Comparison of ENCODE assay signal across 7 cellular contexts in genomic region chr15:71295242-71296031, GRCh38.
DNase-seq lines count a peak whose midpoint lies in the region; ATAC-seq and TF ChIP-seq lines count a peak whose summit lies in the region.

No MANE protein-coding gene starts in this region.

- H3K9me3 Mint-ChIP-seq in stimulated activated effector memory CD8-positive, alpha-beta T cell treated with anti-CD3 and anti-CD28 coated beads, Interleukin-12 subunit alpha, Interleukin-12 subunit beta, amount 100 ng/mL, for 72 hours: peaks cover 3% of the 10 kb centered on the region

- no peak overlapping the region for H3K27ac Mint-ChIP-seq in stimulated activated effector memory CD8-positive, alpha-beta T cell treated with anti-CD3 and anti-CD28 coated beads, Interleukin-12 subunit alpha, Interleukin-12 subunit beta, amount 100 ng/mL, for 72 hours

- peaks cover 10% of the 10 kb centered on the region for H3K4me1 Mint-ChIP-seq in stimulated activated effector memory CD8-positive, alpha-beta T cell treated with anti-CD3 and anti-CD28 coated beads, Interleukin-12 subunit alpha, Interleukin-12 subunit beta, amount 100 ng/mL, for 72 hours

- H3K36me3 Mint-ChIP-seq in stimulated activated effector memory CD8-positive, alpha-beta T cell treated with anti-CD3 and anti-CD28 coated beads, Interleukin-12 subunit alpha, Interleukin-12 subunit beta, amount 100 ng/mL, for 72 hours: no peaks in the 10 kb centered on the region

- TF ChIP-seq CTCF in fibroblast of pulmonary artery (IDR thresholded peaks at IDR 0.05; ENCODE audit: low read length, missing control alignments): no peak

- no peak overlapping the region for H3K4me3 Mint-ChIP-seq in stimulated activated effector memory CD8-positive, alpha-beta T cell treated with anti-CD3 and anti-CD28 coated beads, Interleukin-12 subunit alpha, Interleukin-12 subunit beta, amount 100 ng/mL, for 72 hours

- no peak overlapping the region for H3K4me3 ChIP-seq in fibroblast of pulmonary artery (replicated peaks; ENCODE audit: low read depth, low read length)

- DNase-seq in H4 (ENCODE audit: low spot score) (peak; percentile 94), RKO (ENCODE audit: low spot score) (peak; percentile 98), fibroblast of pulmonary artery (ENCODE audit: low read depth) (peak; percentile 96)
- DNase-seq in stimulated activated effector memory CD8-positive, alpha-beta T cell treated with anti-CD3 and anti-CD28 coated beads, Interleukin-12 subunit alpha, Interleukin-12 subunit beta, amount 100 ng/mL, for 72 hours (ENCODE audit: low spot score in 2 of 2): no peak
- DNase-seq in stimulated activated CD8-positive, alpha-beta memory T cell treated with anti-CD3 and anti-CD28 coated beads, Interleukin-4, amount 100 ng/mL, for 48 hours: no peak
- DNase-seq in activated CD8-positive, alpha-beta memory T cell treated with anti-CD3 and anti-CD28 coated beads, Interleukin-2, amount 50 U/mL, for 48 hours: no peak

- ATAC-seq in stimulated activated effector memory CD8-positive, alpha-beta T cell treated with anti-CD3 and anti-CD28 coated beads, Interleukin-12 subunit alpha, Interleukin-12 subunit beta, amount 100 ng/mL, for 72 hours: peak; percentile 46
- ATAC-seq in HG02938 (IDR thresholded peaks at IDR 0.05; ENCODE audit: unreplicated experiment): no peak

Comparison
In these comparisons a context has a peak if more than half of its experiments do, and no peak if none do; other contexts are left out.
1. DNase-seq: peak in H4 (single experiment), RKO (single experiment) and fibroblast of pulmonary artery (single experiment); none in stimulated activated effector memory CD8-positive, alpha-beta T cell treated with anti-CD3 and anti-CD28 coated beads, Interleukin-12 subunit alpha, Interleukin-12 subunit beta, amount 100 ng/mL, for 72 hours (0 of 2), stimulated activated CD8-positive, alpha-beta memory T cell treated with anti-CD3 and anti-CD28 coated beads, Interleukin-4, amount 100 ng/mL, for 48 hours (single experiment) and activated CD8-positive, alpha-beta memory T cell treated with anti-CD3 and anti-CD28 coated beads, Interleukin-2, amount 50 U/mL, for 48 hours (single experiment).